Comparison of ENCODE assay signal across 24 cellular contexts in genomic region chr9:114286146-114286679, GRCh38. TPM values are rescaled to one million over a fixed set of nuclear protein-coding genes. Genes with fewer than 3 reads are reported as not detected.
DNase-seq lines count a peak whose midpoint lies in the region; ATAC-seq and TF ChIP-seq lines count a peak whose summit lies in the region.
"Had no signal": no experiment of that assay in that cellular context is flagged by ENCODE, and none has a peak within 500 bp of the region (broad histone marks: within the 10 kb centered on the region; RNA-seq: fewer than 3 reads in every experiment).

No MANE protein-coding gene starts in this region.

- H3K4me1 ChIP-seq in left ventricle myocardium inferior (peaks cover 2% of the 10 kb centered on the region), right atrium auricular region (peaks cover 0 to 8% of the 10 kb centered on the region in 2 donors), uterus (no peaks in the 10 kb centered on the region)
- no peaks in the 10 kb centered on the region for H3K4me1 ChIP-seq in CD8-positive, alpha-beta T cell (ENCODE audit: insufficient read depth, low read length)

- CTCF ChIA-PET in CD8-positive, alpha-beta T cell (lab: Charles Lee) = interaction anchor here (1.2 kb wide), 1 partner anchor 204 kb away, joined by 4 read pairs; no protein-coding TSS in a partner anchor

- peak overlapping the region; percentile 51 to 76 (median 62) for H3K27ac Mint-ChIP-seq in nephron
- H3K27ac Mint-ChIP-seq in CD8-positive, alpha-beta T cell = no peak overlapping the region
- H3K27ac Mint-ChIP-seq: activated naive CD4-positive, alpha-beta T cell treated with anti-CD3 and anti-CD28 coated beads, Interleukin-2, amount 10 ng/mL, durations not matched to agents 7 days and 5 days; activated T-cell treated with anti-CD3 and anti-CD28 coated beads, Interleukin-2, amount 50 U/mL, for 24 hours; effector memory CD8-positive, alpha-beta T cell had no signal

- peaks cover 10% of the 10 kb centered on the region for H3K27me3 Mint-ChIP-seq in nephron (ENCODE audit: low read depth)
- peaks cover 4% of the 10 kb centered on the region for H3K27me3 Mint-ChIP-seq in CD8-positive, alpha-beta T cell (ENCODE audit: low read depth)

- H3K36me3 ChIP-seq in left ventricle myocardium inferior (no peaks in the 10 kb centered on the region), right atrium auricular region (no peaks in the 10 kb centered on the region), uterus (no peaks in the 10 kb centered on the region)
- H3K36me3 ChIP-seq in CD8-positive, alpha-beta T cell (ENCODE audit: insufficient read depth, low read length) = no peaks in the 10 kb centered on the region
- H3K36me3 ChIP-seq: esophagus squamous epithelium had no signal

- H3K4me3 Mint-ChIP-seq in nephron = no peak overlapping the region
- no peak overlapping the region for H3K4me3 Mint-ChIP-seq in CD8-positive, alpha-beta T cell
- H3K4me3 Mint-ChIP-seq: activated naive CD4-positive, alpha-beta T cell treated with anti-CD3 and anti-CD28 coated beads, Interleukin-2, amount 10 ng/mL, durations not matched to agents 7 days and 5 days; activated T-cell treated with anti-CD3 and anti-CD28 coated beads, Interleukin-2, amount 50 U/mL, for 24 hours; effector memory CD8-positive, alpha-beta T cell had no signal

- no peak for TF ChIP-seq CTCF in left ventricle myocardium inferior (IDR thresholded peaks at IDR 0.05; ENCODE audit: borderline replicate concordance)
- no peak for TF ChIP-seq CTCF in right atrium auricular region (IDR thresholded peaks at IDR 0.05)
- no peak for TF ChIP-seq CTCF in dorsolateral prefrontal cortex (IDR thresholded peaks at IDR 0.05 in 54 of 56, conservative IDR thresholded peaks at IDR 0.05 in 2 of 56; ENCODE audit: low read depth in 1 of 56, partially characterized antibody in 56 of 56)
- TF ChIP-seq CTCF in nephron (IDR thresholded peaks at IDR 0.05; ENCODE audit: unreplicated experiment in 3 of 3) = no peak
- no peak for TF ChIP-seq CTCF in uterus (IDR thresholded peaks at IDR 0.05)
- TF ChIP-seq CTCF in CD8-positive, alpha-beta T cell (IDR thresholded peaks at IDR 0.05) = no peak

- no peaks in the 10 kb centered on the region for H3K9me3 ChIP-seq in left ventricle myocardium inferior (replicated peaks)
- no peaks in the 10 kb centered on the region for H3K9me3 ChIP-seq in right atrium auricular region
- H3K9me3 ChIP-seq in uterus = no peaks in the 10 kb centered on the region
- H3K9me3 ChIP-seq in CD8-positive, alpha-beta T cell (ENCODE audit: low read length) = no peaks in the 10 kb centered on the region
- H3K9me3 ChIP-seq: esophagus squamous epithelium had no signal

- TF ChIP-seq POLR2A in uterus (IDR thresholded peaks at IDR 0.05) = no peak

- no peaks in the 10 kb centered on the region for H3K27me3 ChIP-seq in left ventricle myocardium inferior (ENCODE audit: low read depth)
- no peaks in the 10 kb centered on the region for H3K27me3 ChIP-seq in right atrium auricular region
- H3K27me3 ChIP-seq in dorsolateral prefrontal cortex = no peaks in the 10 kb centered on the region
- H3K27me3 ChIP-seq in uterus = no peaks in the 10 kb centered on the region
- H3K27me3 ChIP-seq in CD8-positive, alpha-beta T cell (ENCODE audit: insufficient read depth, low read length) = no peaks in the 10 kb centered on the region
- H3K27me3 ChIP-seq: esophagus squamous epithelium had no signal

- H3K4me1 Mint-ChIP-seq in nephron = peaks cover 65% of the 10 kb centered on the region
- no peaks in the 10 kb centered on the region for H3K4me1 Mint-ChIP-seq in CD8-positive, alpha-beta T cell (ENCODE audit: low read depth)
- H3K4me1 Mint-ChIP-seq: activated naive CD4-positive, alpha-beta T cell treated with anti-CD3 and anti-CD28 coated beads, Interleukin-2, amount 10 ng/mL, durations not matched to agents 7 days and 5 days had no signal

- H3K9me3 Mint-ChIP-seq in nephron = no peaks in the 10 kb centered on the region
- no peaks in the 10 kb centered on the region for H3K9me3 Mint-ChIP-seq in CD8-positive, alpha-beta T cell
- H3K9me3 Mint-ChIP-seq: activated naive CD4-positive, alpha-beta T cell treated with anti-CD3 and anti-CD28 coated beads, Interleukin-2, amount 10 ng/mL, durations not matched to agents 7 days and 5 days; activated T-cell treated with anti-CD3 and anti-CD28 coated beads, Interleukin-2, amount 50 U/mL, for 24 hours; effector memory CD8-positive, alpha-beta T cell had no signal

- no peak for ATAC-seq in CD8-positive, alpha-beta T cell
- ATAC-seq in HG03460 (IDR thresholded peaks at IDR 0.05; ENCODE audit: unreplicated experiment) = no peak
- ATAC-seq: effector memory CD8-positive, alpha-beta T cell had no signal

- intact Hi-C loops in left ventricle myocardium inferior (cut with micrococcal nuclease) (no loop called here), dorsolateral prefrontal cortex (cut with DNase I) (loop anchor here (5.0 kb wide), 2 partner anchors 34 to 129 kb away; partner anchors contain the start of gene COL27A1 (in 1 of the 2)), uterus (cut with DNase I; ENCODE audit: low total_unique reads) (no loop called here)
- intact Hi-C loops in CD8-positive, alpha-beta T cell (cut with DNase I, micrococcal nuclease) = no loop called here

- H3K27ac ChIP-seq in left ventricle myocardium inferior (replicated peaks) = no peak overlapping the region
- H3K27ac ChIP-seq in right atrium auricular region = no peak overlapping the region
- H3K27ac ChIP-seq in dorsolateral prefrontal cortex = no peak overlapping the region
- no peak overlapping the region for H3K27ac ChIP-seq in uterus
- H3K27ac ChIP-seq in CD8-positive, alpha-beta T cell (ENCODE audit: low read depth, low read length) = no peak overlapping the region
- H3K27ac ChIP-seq: C4-2B, esophagus squamous epithelium had no signal

- H3K4me3 ChIP-seq in left ventricle myocardium inferior = no peak overlapping the region
- H3K4me3 ChIP-seq in right atrium auricular region = no peak overlapping the region
- H3K4me3 ChIP-seq in dorsolateral prefrontal cortex = no peak overlapping the region
- no peak overlapping the region for H3K4me3 ChIP-seq in uterus
- H3K4me3 ChIP-seq in CD8-positive, alpha-beta T cell (ENCODE audit: low read depth, low read length) = no peak overlapping the region
- H3K4me3 ChIP-seq: esophagus squamous epithelium, K562 had no signal

- DNase-seq in left ventricle myocardium inferior = peak; percentile 2
- no peak for DNase-seq in right atrium auricular region (ENCODE audit: low spot score)
- DNase-seq in dorsolateral prefrontal cortex = peak in 6 of 10 donors; percentile 2 to 15 (median 8)
- peak; percentile 8 to 10 for DNase-seq in uterus
- DNase-seq in CD8-positive, alpha-beta T cell = no peak
- DNase-seq in activated CD4-positive, alpha-beta T cell treated with anti-CD3 and anti-CD28 coated beads, Interleukin-2, amount 50 U/mL, for 48 hours = no peak
- DNase-seq: activated naive CD4-positive, alpha-beta T cell treated with anti-CD3 and anti-CD28 coated beads, Interleukin-2, amount 10 ng/mL, durations not matched to agents 7 days and 5 days; DMS 273 treated with DMSO at 0.1 percent for 48 hours; effector memory CD8-positive, alpha-beta T cell; esophagus squamous epithelium; GDM1; NCI-H146; NCI-H748 treated with DMSO at 0.1 percent for 48 hours; nucleus accumbens; SHP77 treated with DMSO at 0.1 percent for 48 hours; substantia nigra had no signal

- POLR2A ChIA-PET in CD8-positive, alpha-beta T cell (lab: Charles Lee) = no interaction called here

- H3K36me3 Mint-ChIP-seq in nephron (ENCODE audit: low read depth) = peaks cover 9% of the 10 kb centered on the region
- no peaks in the 10 kb centered on the region for H3K36me3 Mint-ChIP-seq in CD8-positive, alpha-beta T cell
- H3K36me3 Mint-ChIP-seq: activated naive CD4-positive, alpha-beta T cell treated with anti-CD3 and anti-CD28 coated beads, Interleukin-2, amount 10 ng/mL, durations not matched to agents 7 days and 5 days had no signal

RNA-seq across cellular contexts. Expression of gene ORM1, which starts 36.7 kb away (rescaled TPM):
- total RNA-seq in left ventricle myocardium inferior (not detected), right atrium auricular region (not detected), dorsolateral prefrontal cortex (under 1 TPM in 2 of 120 experiments, not detected in 118; 0.64 to 0.72 TPM), uterus (1 to 10 TPM in 2 of 4 donors, not detected in 2; 1.9 to 2.4 TPM)
- not detected for total RNA-seq in CD8-positive, alpha-beta T cell
- total RNA-seq: cerebellum, glomerular endothelial cell, lower leg skin had no signal

RNA-seq across cellular contexts. Expression of gene ORM2, which starts 43.5 kb away (rescaled TPM):
- not detected for total RNA-seq in left ventricle myocardium inferior
- total RNA-seq in right atrium auricular region = not detected
- total RNA-seq in dorsolateral prefrontal cortex = under 1 TPM in 1 of 120 experiments, not detected in 119; 0.72 TPM
- 1 to 10 TPM in 1 of 4 donors, not detected in 3; 1.2 TPM for total RNA-seq in uterus
- total RNA-seq in CD8-positive, alpha-beta T cell = not detected
- total RNA-seq: cerebellum, esophagus squamous epithelium, glomerular endothelial cell, lower leg skin had no signal

Comparison
In these comparisons a context has a peak if more than half of its experiments do, and no peak if none do; other contexts are left out.
1. DNase-seq: peak in left ventricle myocardium inferior (single experiment), dorsolateral prefrontal cortex (6 of 10) and uterus (2 of 2); none in right atrium auricular region (single experiment), CD8-positive, alpha-beta T cell (0 of 7) and activated CD4-positive, alpha-beta T cell treated with anti-CD3 and anti-CD28 coated beads, Interleukin-2, amount 50 U/mL, for 48 hours (0 of 2).
2. intact Hi-C loops: an anchor here in dorsolateral prefrontal cortex (5.0 kb wide); none called in left ventricle myocardium inferior, uterus and CD8-positive, alpha-beta T cell.